16 cellular contexts compared by ENCODE assay signal in genomic region chr22:33757443-33758124, GRCh38.
DNase-seq lines count a peak whose midpoint lies in the region; ATAC-seq and TF ChIP-seq lines count a peak whose summit lies in the region.
"Had no signal": no experiment of that assay in that cellular context is flagged by ENCODE, and none has a peak within 500 bp of the region (broad histone marks: within the 10 kb centered on the region; RNA-seq: fewer than 3 reads in every experiment).

No MANE protein-coding gene starts in this region.

- H3K9me3 ChIP-seq in A673 (ENCODE audit: low read depth, low read length, poor library complexity, severe bottlenecking): peaks cover 38% of the 10 kb centered on the region
- H3K9me3 ChIP-seq: SJSA1 had no signal

- intact Hi-C loops in Right ventricle myocardium superior (cut with DNase I) (no loop called here), cardiac septum (cut with DNase I) (loop anchor here (2.0 to 10.0 kb wide), 2 partner anchors 165 to 347 kb away; no protein-coding TSS in a partner anchor), A673 (cut with micrococcal nuclease; ENCODE audit: unreplicated experiment) (no loop called here)

- no peak for TF ChIP-seq CTCF in astrocyte of the spinal cord (IDR thresholded peaks at IDR 0.05; ENCODE audit: low read depth, low read length)
- no peak for TF ChIP-seq CTCF in A673 (conservative IDR thresholded peaks at IDR 0.05; ENCODE audit: low read depth, low read length)

- H3K27ac ChIP-seq in A673 (ENCODE audit: low read depth, low read length, poor library complexity, severe bottlenecking): no peak overlapping the region
- H3K27ac ChIP-seq: cardiac muscle cell, SJSA1 had no signal

- no peaks in the 10 kb centered on the region for H3K4me1 ChIP-seq in A673 (ENCODE audit: insufficient read depth, low read length, poor library complexity, severe bottlenecking)
- H3K4me1 ChIP-seq: SJSA1 had no signal

- H3K27me3 ChIP-seq in A673 (replicated peaks; ENCODE audit: insufficient read depth, low read depth, low read length, poor library complexity): no peaks in the 10 kb centered on the region
- H3K27me3 ChIP-seq: cardiac muscle cell, SJSA1 had no signal

- peak; percentile 70 for ATAC-seq in Right ventricle myocardium superior (ENCODE audit: poor library complexity)
- ATAC-seq in left lobe of liver: peak; percentile 93
- no peak for ATAC-seq in GM18861 (IDR thresholded peaks at IDR 0.05; ENCODE audit: unreplicated experiment)
- ATAC-seq: effector memory CD8-positive, alpha-beta T cell had no signal

- CTCF ChIA-PET in A673 (lab: Charles Lee): no interaction called here

- in situ Hi-C loops in astrocyte of the spinal cord (cut with HindIII; ENCODE audit: low sequenced_read_pairs): no loop called here

- H3K4me3 ChIP-seq in astrocyte of the spinal cord (ENCODE audit: low read depth, low read length): no peak overlapping the region
- no peak overlapping the region for H3K4me3 ChIP-seq in A673 (ENCODE audit: low read depth, low read length, poor library complexity, severe bottlenecking)
- H3K4me3 ChIP-seq: cardiac muscle cell, SJSA1 had no signal

- DNase-seq in Right ventricle myocardium superior: no peak
- no peak for DNase-seq in cardiac septum (ENCODE audit: low spot score)
- DNase-seq in astrocyte of the spinal cord (ENCODE audit: low read depth, low spot score): peak; percentile 18
- DNase-seq in left lobe of liver (ENCODE audit: low spot score): peak; percentile 89
- no peak for DNase-seq in A673 (ENCODE audit: low spot score)
- no peak for DNase-seq in globus pallidus (ENCODE audit: low spot score)
- DNase-seq in AG20443 (ENCODE audit: low spot score): no peak
- DNase-seq: ACHN; activated CD4-positive, alpha-beta T cell treated with anti-CD3 and anti-CD28 coated beads, Interleukin-2, amount 50 U/mL, for 4 hours; activated T-cell treated with anti-CD3 and anti-CD28 coated beads, Interleukin-2, amount 50 U/mL, for 24 hours; effector memory CD8-positive, alpha-beta T cell; GF-D8; immature natural killer cell had no signal

- BruUV-seq in A673 (replicated peaks; lab: Mats Ljungman, UMichigan): no TSS peak

- POLR2A ChIA-PET in A673 (lab: Charles Lee; ENCODE audit: low non-redundant PET): no interaction called here

- H3K36me3 ChIP-seq in A673 (ENCODE audit: insufficient read depth, low read length, poor library complexity, severe bottlenecking): no peaks in the 10 kb centered on the region
- H3K36me3 ChIP-seq: cardiac muscle cell had no signal

Comparison
In these comparisons a context has a peak if more than half of its experiments do, and no peak if none do; other contexts are left out.
1. DNase-seq: peak in astrocyte of the spinal cord (single experiment) and left lobe of liver (single experiment); none in Right ventricle myocardium superior (single experiment), cardiac septum (single experiment), A673 (single experiment), globus pallidus (single experiment) and AG20443 (single experiment).